ENCODE assay signal across 8 cellular contexts in the genomic region with DNA sequence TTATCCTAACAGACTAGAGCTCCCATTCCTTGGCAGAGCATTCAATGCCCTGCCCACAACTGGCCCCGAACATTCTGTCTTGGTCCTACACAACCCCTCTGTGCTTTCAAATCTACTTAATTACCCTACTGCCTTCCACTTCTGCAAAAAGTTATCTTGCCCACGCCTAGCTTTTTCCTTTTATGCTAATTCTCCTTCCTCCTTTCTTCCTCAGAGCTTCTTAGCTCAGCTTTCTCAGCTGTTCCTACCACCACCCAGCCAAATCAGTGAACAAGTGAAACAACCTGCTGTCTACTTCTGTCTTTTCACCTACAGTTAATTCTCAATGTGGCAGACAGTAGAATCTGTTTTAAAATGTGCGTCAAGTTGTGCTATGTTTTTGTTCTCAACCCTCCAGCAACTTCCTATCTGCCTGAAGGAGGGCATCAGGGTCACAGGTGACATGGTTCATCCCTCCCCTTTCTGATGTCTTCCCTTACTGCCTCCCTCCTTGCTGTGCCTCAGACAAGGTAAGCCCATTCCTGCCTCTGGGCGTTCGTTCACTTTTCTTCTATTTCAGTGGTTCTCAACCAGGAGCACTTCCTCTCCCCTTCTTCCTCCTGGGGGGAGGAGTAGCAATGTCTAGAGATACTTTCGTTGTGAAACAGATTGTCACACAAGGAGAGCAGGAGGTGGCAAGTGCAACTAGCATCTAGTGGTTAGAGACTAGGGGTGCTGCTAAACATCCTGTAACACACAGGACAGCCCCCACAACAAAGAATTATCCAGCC. TPM values are rescaled to one million over a fixed set of nuclear protein-coding genes. Genes with fewer than 3 reads are reported as not detected.
DNase-seq lines count a peak whose midpoint lies in the region; ATAC-seq and TF ChIP-seq lines count a peak whose summit lies in the region.

No MANE protein-coding gene starts in this region.

- peak; percentile 41 for DNase-seq in activated gamma-delta T cell treated with Interleukin-2 at 50 U/mL for 16 hours
- DNase-seq in activated gamma-delta T cell (lab: John Stamatoyannopoulos, UW), result no peak
- peak; percentile 69 for DNase-seq in RPMI8226
- DNase-seq in esophagus squamous epithelium (lab: John Stamatoyannopoulos, UW), result no peak
- no peak for DNase-seq in posterior cingulate gyrus
- no peak for DNase-seq in cerebellum (ENCODE audit: low spot score)

- TF ChIP-seq POLR2A in esophagus squamous epithelium (IDR thresholded peaks at IDR 0.05), result no peak

- H3K36me3 ChIP-seq in esophagus squamous epithelium (peaks cover 0 to 17% (median 0%) of the 10 kb centered on the region in 3 donors), thymus (ENCODE audit: control insufficient read depth, insufficient read depth) (no peaks in the 10 kb centered on the region)

- 41 to 52% methylated on average over 6 of the region's 6 CpGs for WGBS in esophagus squamous epithelium, 2 donors
- 10% methylated on average over 6 of the region's 6 CpGs for WGBS in thymus

- H3K27ac ChIP-seq in esophagus squamous epithelium (peak overlapping the region in 3 of 4 donors; percentile 24 to 98 (median 98)), thymus (ENCODE audit: low read depth) (peak overlapping the region; percentile 90)

- peak; percentile 40 for ATAC-seq in HG02885 (IDR thresholded peaks at IDR 0.05; ENCODE audit: poor library complexity, unreplicated experiment)

- peak overlapping the region in 2 of 4 donors; percentile 95 to 99 for H3K4me3 ChIP-seq in esophagus squamous epithelium
- H3K4me3 ChIP-seq in thymus (ENCODE audit: low read length), result no peak overlapping the region

- H3K4me1 ChIP-seq in esophagus squamous epithelium (peaks cover 11 to 41% (median 16%) of the 10 kb centered on the region in 3 donors), thymus (ENCODE audit: control insufficient read depth, insufficient read depth, low read length) (peaks cover 15% of the 10 kb centered on the region)

- H3K27me3 ChIP-seq in esophagus squamous epithelium (no peaks in the 10 kb centered on the region), thymus (ENCODE audit: control insufficient read depth, insufficient read depth) (peaks cover 2% of the 10 kb centered on the region)

- TF ChIP-seq CTCF in esophagus squamous epithelium (IDR thresholded peaks at IDR 0.05), result no peak

- H3K9me3 ChIP-seq in esophagus squamous epithelium (no peaks in the 10 kb centered on the region), thymus (ENCODE audit: control insufficient read depth) (no peaks in the 10 kb centered on the region)

- intact Hi-C loops in esophagus squamous epithelium (cut with DNase I), result loop anchor here (10.0 kb wide), 1 partner anchor 369 kb away; no protein-coding TSS in a partner anchor
- intact Hi-C loops in posterior cingulate gyrus (cut with DNase I), result loop anchor here (2.0 to 5.0 kb wide), 4 partner anchors 54 to 373 kb away; partner anchors contain the start of genes DCP2 and SRP19

RNA-seq across cellular contexts. Expression of gene REEP5, which starts 1.3 kb away (rescaled TPM):
- total RNA-seq in esophagus squamous epithelium, result 10 to 100 TPM; 25.5 to 60.8 (median 36.1) TPM
- polyA plus RNA-seq in thymus, result 57.7 TPM
- total RNA-seq in cerebellum, result 49.7 TPM

RNA-seq across cellular contexts. Expression of gene DCP2, which starts 53.3 kb away (rescaled TPM):
- total RNA-seq in esophagus squamous epithelium, result 10 to 100 TPM in 3 of 4 donors, 1 to 10 TPM in 1; 9.0 to 24.9 (median 17.4) TPM
- polyA plus RNA-seq in thymus, result 36.3 TPM
- total RNA-seq in cerebellum, result 84.1 TPM

Comparison
In these comparisons a context has a peak if more than half of its experiments do, and no peak if none do; other contexts are left out.
1. DNase-seq: peak in activated gamma-delta T cell treated with Interleukin-2 at 50 U/mL for 16 hours (single experiment) and RPMI8226 (single experiment); none in activated gamma-delta T cell (single experiment), esophagus squamous epithelium (single experiment), posterior cingulate gyrus (0 of 10) and cerebellum (single experiment).